1 cellular context compared by ENCODE assay signal in genomic region chr2:62653582-62654422, GRCh38.
TF ChIP-seq lines count a peak whose summit lies in the region.

No MANE protein-coding gene starts in this region.

TF ChIP-seq in HepG2, 621 proteins besides CTCF, POLR2A, EP300 and RAD21 (continued from another document):
- TF ChIP-seq FOXM1 (CRISPR knock-in tag; IDR thresholded peaks at IDR 0.05) (no peak), SOX13 (IDR thresholded peaks at IDR 0.05) (no peak), SOX13 (CRISPR knock-in tag; conservative IDR thresholded peaks at IDR 0.05 in 1 of 2, IDR thresholded peaks at IDR 0.05 in 1 of 2) (peak in 1 of 2 experiments; percentile 94; a peak in 2 of 4 replicates), SP140L (CRISPR knock-in tag; IDR thresholded peaks at IDR 0.05; ENCODE audit: borderline replicate concordance) (peak; percentile 91; the same call in 1 of the 2 replicates), FOXA1 (IDR thresholded peaks at IDR 0.05) (peak; percentile 66), FOXA1 (CRISPR knock-in tag; IDR thresholded peaks at IDR 0.05) (peak; percentile 88), ZNF180 (CRISPR knock-in tag; IDR thresholded peaks at IDR 0.05; ENCODE audit: borderline replicate concordance, low read depth) (no peak), TRAFD1 (CRISPR knock-in tag; IDR thresholded peaks at IDR 0.05; ENCODE audit: borderline replicate concordance) (no peak), SIX1 (CRISPR knock-in tag; IDR thresholded peaks at IDR 0.05; ENCODE audit: borderline replicate concordance) (peak; percentile 81; the same call in 1 of the 2 replicates), SMARCC2 (IDR thresholded peaks at IDR 0.05) (no peak), ZBTB2 (CRISPR knock-in tag; IDR thresholded peaks at IDR 0.05; ENCODE audit: low read depth) (no peak), ZBTB38 (CRISPR knock-in tag; IDR thresholded peaks at IDR 0.05) (no peak), ATF4 (CRISPR knock-in tag; IDR thresholded peaks at IDR 0.05) (peak in 1 of 2 experiments; percentile 81; a peak in 1 of 4 replicates), PPARG (CRISPR knock-in tag; conservative IDR thresholded peaks at IDR 0.05) (peak; percentile 83), HMG20A (CRISPR knock-in tag; IDR thresholded peaks at IDR 0.05; ENCODE audit: borderline replicate concordance) (peak; percentile 94), REL (CRISPR knock-in tag; conservative IDR thresholded peaks at IDR 0.05) (no peak), MAFF (IDR thresholded peaks at IDR 0.05; ENCODE audit: low read depth, low read length) (peak; percentile 51; the same call in 1 of the 2 replicates), ZNF546 (CRISPR knock-in tag; conservative IDR thresholded peaks at IDR 0.05) (no peak), GPN1 (CRISPR knock-in tag; IDR thresholded peaks at IDR 0.05; ENCODE audit: borderline replicate concordance) (no peak), ZNF549 (CRISPR knock-in tag; IDR thresholded peaks at IDR 0.05) (no peak), HNF1A (IDR thresholded peaks at IDR 0.05; ENCODE audit: low read depth) (peak; percentile 99), HNF1A (CRISPR knock-in tag; IDR thresholded peaks at IDR 0.05; ENCODE audit: borderline replicate concordance) (peak; percentile 97), KDM6A (CRISPR knock-in tag; IDR thresholded peaks at IDR 0.05; ENCODE audit: low read depth) (peak; percentile 90), TBL1XR1 (IDR thresholded peaks at IDR 0.05; ENCODE audit: borderline replicate concordance, low read length, partially characterized antibody) (peak; percentile 53), SPEN (CRISPR knock-in tag; IDR thresholded peaks at IDR 0.05; ENCODE audit: low read depth) (no peak), KLF11 (CRISPR knock-in tag; IDR thresholded peaks at IDR 0.05) (no peak), ZNF772 (CRISPR knock-in tag; IDR thresholded peaks at IDR 0.05) (no peak), ZNF232 (CRISPR knock-in tag; IDR thresholded peaks at IDR 0.05; ENCODE audit: borderline replicate concordance) (no peak), DZIP1 (CRISPR knock-in tag; IDR thresholded peaks at IDR 0.05) (no peak), ZNF605 (CRISPR knock-in tag; IDR thresholded peaks at IDR 0.05) (no peak), CHCHD3 (CRISPR knock-in tag; IDR thresholded peaks at IDR 0.05) (no peak), ZNF280D (CRISPR knock-in tag; IDR thresholded peaks at IDR 0.05) (no peak), MZF1 (CRISPR knock-in tag; IDR thresholded peaks at IDR 0.05; ENCODE audit: borderline replicate concordance) (no peak), ZBTB7B (CRISPR knock-in tag; IDR thresholded peaks at IDR 0.05) (no peak)
